Comparison of ENCODE assay signal across 37 cellular contexts in genomic region chr20:20150241-20150640, GRCh38.
"Had no signal": no experiment of that assay in that cellular context is flagged by ENCODE, and none has a peak within 500 bp of the region (broad histone marks: within the 10 kb centered on the region; RNA-seq: fewer than 3 reads in every experiment).

No MANE protein-coding gene starts in this region.

- H3K4me3 ChIP-seq: adrenal gland, body of pancreas, cardiac muscle cell had no signal

- H3K36me3 ChIP-seq: adrenal gland, brain microvascular endothelial cell, cardiac muscle cell had no signal

- H3K4me1 ChIP-seq: adrenal gland, body of pancreas had no signal

- H3K4me1 Mint-ChIP-seq: activated B cell treated with CpG ODN at 0.5 μM for 24 hours; activated CD4-positive, alpha-beta T cell treated with anti-CD3 and anti-CD28 coated beads, Interleukin-2, amount 10 ng/mL, durations not matched to agents 24 days and 14 days; activated naive CD8-positive, alpha-beta T cell treated with anti-CD3 and anti-CD28 coated beads for 36 hours; activated T-helper 17 cell treated with anti-CD3 and anti-CD28 coated beads, Interleukin-2, amount 50 U/mL, for 72 hours; central memory CD8-positive, alpha-beta T cell had no signal

- H3K27ac Mint-ChIP-seq: activated B cell treated with CpG ODN at 0.5 μM for 24 hours; activated CD4-positive, alpha-beta memory T cell treated with anti-CD3 and anti-CD28 coated beads for 36 hours; activated CD4-positive, alpha-beta T cell treated with anti-CD3 and anti-CD28 coated beads, Interleukin-2, amount 10 ng/mL, durations not matched to agents 24 days and 14 days; activated CD8-positive, alpha-beta T cell treated with anti-CD3 and anti-CD28 coated beads for 36 hours; activated naive CD4-positive, alpha-beta T cell treated with anti-CD3 and anti-CD28 coated beads for 36 hours; activated naive CD4-positive, alpha-beta T cell treated with anti-CD3 and anti-CD28 coated beads, Interleukin-2, amount 50 U/mL, for 72 hours; activated naive CD8-positive, alpha-beta T cell treated with anti-CD3 and anti-CD28 coated beads for 36 hours; activated T-cell treated with anti-CD3 and anti-CD28 coated beads, Interleukin-2, amount 50 U/mL, for 72 hours; activated T-helper 1 cell treated with anti-CD3 and anti-CD28 coated beads, Interleukin-12 subunit alpha, Interleukin-12 subunit beta, Interleukin-2, Interleukin-4 antibody, amounts not matched to agents 30 ng/mL and 10 ng/mL and 1 ng/mL, durations not matched to agents 14 hours and 24 hours and 36 hours; activated T-helper 17 cell treated with anti-CD3 and anti-CD28 coated beads, Interleukin-2, amount 50 U/mL, for 72 hours; T-helper 1 cell treated with Interleukin-12 subunit alpha and Interleukin-12 subunit beta and Interleukin-4 antibody, amounts not matched to agents 30 μg/mL and 1 μg/mL, for 36 hours; T-helper 2 cell treated with Interferon-gamma antibody and Interleukin-4, amounts not matched to agents 5 μg/mL and 100 μg/mL, for 36 hours had no signal

- H3K27me3 ChIP-seq: adrenal gland, body of pancreas, brain microvascular endothelial cell, cardiac muscle cell had no signal

- H3K36me3 Mint-ChIP-seq: activated naive CD8-positive, alpha-beta T cell treated with anti-CD3 and anti-CD28 coated beads for 36 hours had no signal

- DNase-seq: activated B cell treated with CpG ODN at 0.5 μM for 24 hours; activated CD4-positive, alpha-beta memory T cell treated with anti-CD3 and anti-CD28 coated beads for 36 hours; activated CD4-positive, alpha-beta T cell treated with anti-CD3 and anti-CD28 coated beads for 4 hours; activated CD4-positive, alpha-beta T cell treated with anti-CD3 and anti-CD28 coated beads, Interleukin-2, amount 10 ng/mL, durations not matched to agents 24 days and 14 days; activated CD4-positive, alpha-beta T cell treated with anti-CD3 and anti-CD28 coated beads, Interleukin-2, amount 50 U/mL, for 1 hour; activated CD4-positive, alpha-beta T cell treated with anti-CD3 and anti-CD28 coated beads, Interleukin-2, amount 50 U/mL, for 4 hours; activated CD4-positive, CD25-positive, alpha-beta regulatory T cell treated with anti-CD3 and anti-CD28 coated beads, Interleukin-2, amount 50 U/mL, for 72 hours; activated CD8-positive, alpha-beta memory T cell treated with anti-CD3 and anti-CD28 coated beads, Interleukin-2, amount 50 U/mL, for 4 hours; activated CD8-positive, alpha-beta T cell treated with anti-CD3 and anti-CD28 coated beads for 36 hours; activated effector memory CD4-positive, alpha-beta T cell treated with anti-CD3 and anti-CD28 coated beads, Interleukin-2, amount 50 U/mL, for 16 hours; activated gamma-delta T cell treated with Interleukin-2 at 50 U/mL for 16 hours; activated naive CD4-positive, alpha-beta T cell; activated naive CD4-positive, alpha-beta T cell treated with anti-CD3 and anti-CD28 coated beads for 36 hours; activated naive CD4-positive, alpha-beta T cell treated with anti-CD3 and anti-CD28 coated beads, Interleukin-2, amount 50 U/mL, for 16 hours; activated naive CD8-positive, alpha-beta T cell treated with anti-CD3 and anti-CD28 coated beads for 36 hours; activated T-cell treated with anti-CD3 and anti-CD28 coated beads for 4 hours; activated T-cell treated with anti-CD3 and anti-CD28 coated beads, Interleukin-2, amount 50 U/mL, for 1 hour; activated T-cell treated with anti-CD3 and anti-CD28 coated beads, Interleukin-2, amount 50 U/mL, for 4 hours; activated T-cell treated with anti-CD3 and anti-CD28 coated beads, Interleukin-2, amount 50 U/mL, for 72 hours; adrenal gland; amniotic stem cell; aorta; body of pancreas; brain microvascular endothelial cell; caudate nucleus; cerebellar nuclear complex; T-helper 1 cell; T-helper 2 cell; T-helper 9 cell had no signal

- H3K27ac ChIP-seq: adrenal gland, body of pancreas, brain microvascular endothelial cell, cardiac muscle cell, VCaP had no signal

- H3K9me3 ChIP-seq: adrenal gland, body of pancreas had no signal

- H3K4me3 Mint-ChIP-seq: activated B cell treated with CpG ODN at 0.5 μM for 24 hours; activated CD4-positive, alpha-beta memory T cell treated with anti-CD3 and anti-CD28 coated beads for 36 hours; activated CD4-positive, alpha-beta T cell treated with anti-CD3 and anti-CD28 coated beads, Interleukin-2, amount 10 ng/mL, durations not matched to agents 24 days and 14 days; activated CD8-positive, alpha-beta T cell treated with anti-CD3 and anti-CD28 coated beads for 36 hours; activated naive CD4-positive, alpha-beta T cell treated with anti-CD3 and anti-CD28 coated beads for 36 hours; activated naive CD8-positive, alpha-beta T cell treated with anti-CD3 and anti-CD28 coated beads for 36 hours; activated T-cell treated with anti-CD3 and anti-CD28 coated beads, Interleukin-2, amount 50 U/mL, for 4 hours; activated T-cell treated with anti-CD3 and anti-CD28 coated beads, Interleukin-2, amount 50 U/mL, for 72 hours; activated T-helper 1 cell treated with anti-CD3 and anti-CD28 coated beads, Interleukin-12 subunit alpha, Interleukin-12 subunit beta, Interleukin-2, Interleukin-4 antibody, amounts not matched to agents 30 ng/mL and 10 ng/mL and 1 ng/mL, durations not matched to agents 14 hours and 24 hours and 36 hours; activated T-helper 17 cell treated with anti-CD3 and anti-CD28 coated beads, Interleukin-2, amount 50 U/mL, for 72 hours; central memory CD8-positive, alpha-beta T cell; T-helper 1 cell treated with Interleukin-12 subunit alpha and Interleukin-12 subunit beta and Interleukin-4 antibody, amounts not matched to agents 30 μg/mL and 1 μg/mL, for 36 hours; T-helper 2 cell treated with Interferon-gamma antibody and Interleukin-4, amounts not matched to agents 5 μg/mL and 100 μg/mL, for 36 hours had no signal

- ATAC-seq: activated CD8-positive, alpha-beta T cell treated with anti-CD3 and anti-CD28 coated beads for 36 hours; activated naive CD4-positive, alpha-beta T cell treated with anti-CD3 and anti-CD28 coated beads, Interleukin-2, amount 50 U/mL, for 72 hours; activated T-cell treated with anti-CD3 and anti-CD28 coated beads, Interleukin-2, amount 50 U/mL, for 4 hours; activated T-cell treated with anti-CD3 and anti-CD28 coated beads, Interleukin-2, amount 50 U/mL, for 72 hours; activated T-helper 17 cell treated with anti-CD3 and anti-CD28 coated beads, Interleukin-2, amount 50 U/mL, for 72 hours; body of pancreas had no signal

- H3K9me3 Mint-ChIP-seq: activated CD4-positive, alpha-beta T cell treated with anti-CD3 and anti-CD28 coated beads, Interleukin-2, amount 10 ng/mL, durations not matched to agents 24 days and 14 days; central memory CD8-positive, alpha-beta T cell; T-helper 1 cell treated with Interleukin-12 subunit alpha and Interleukin-12 subunit beta and Interleukin-4 antibody, amounts not matched to agents 30 μg/mL and 1 μg/mL, for 36 hours; T-helper 2 cell treated with Interferon-gamma antibody and Interleukin-4, amounts not matched to agents 5 μg/mL and 100 μg/mL, for 36 hours had no signal
